8 cellular contexts compared by ENCODE assay signal in the genomic region with DNA sequence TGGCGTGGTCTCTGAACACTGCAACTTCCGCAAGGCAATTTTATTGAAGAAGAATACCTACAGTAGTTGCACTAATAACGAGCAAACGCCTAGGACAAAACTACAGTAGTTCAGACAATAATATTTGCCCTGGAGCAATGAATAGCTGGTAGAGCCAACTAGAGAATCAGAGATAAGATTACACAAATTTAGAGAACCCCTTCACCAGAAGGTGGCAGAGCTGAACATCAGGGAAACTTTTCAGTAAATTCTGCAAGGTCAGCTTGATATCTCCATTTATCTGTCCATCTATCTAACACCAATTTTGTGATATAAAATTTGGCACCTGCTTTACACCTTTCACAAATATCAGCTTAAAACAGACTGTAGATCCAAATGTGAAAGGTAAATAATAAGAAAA.
DNase-seq lines count a peak whose midpoint lies in the region; ATAC-seq and TF ChIP-seq lines count a peak whose summit lies in the region.

No MANE protein-coding gene starts in this region.

- no peak for TF ChIP-seq POLR2A in erythroblast (IDR thresholded peaks at IDR 0.05; ENCODE audit: low read length)

- no peak for ATAC-seq in HG03342 (IDR thresholded peaks at IDR 0.05; ENCODE audit: unreplicated experiment)
- no peak for ATAC-seq in GM19467 (IDR thresholded peaks at IDR 0.05; ENCODE audit: unreplicated experiment)

- DNase-seq in NCI-H82 (lab: John Stamatoyannopoulos, UW) = peak; percentile 58
- DNase-seq in NCI-H82 treated with DMSO at 0.1 percent for 48 hours (lab: John Stamatoyannopoulos, UW; ENCODE audit: unreplicated experiment) = no peak
- peak; percentile 92 for DNase-seq in NCI-H748 (lab: John Stamatoyannopoulos, UW; ENCODE audit: unreplicated experiment)
- peak; percentile 21 to 23 for DNase-seq in erythroblast (lab: John Stamatoyannopoulos, UW)
- peak; percentile 85 for DNase-seq in superior temporal gyrus (ENCODE audit: extremely low spot score)
- DNase-seq in OCI-M2 (lab: John Stamatoyannopoulos, UW; ENCODE audit: unreplicated experiment) = no peak

Comparison
In these comparisons a context has a peak if more than half of its experiments do, and no peak if none do; other contexts are left out.
1. DNase-seq: peak in NCI-H82 (single experiment), NCI-H748 (single experiment), erythroblast (2 of 2) and superior temporal gyrus (single experiment); none in NCI-H82 treated with DMSO at 0.1 percent for 48 hours (single experiment) and OCI-M2 (single experiment).